In genomic region chr7:107879400-107880035, GRCh38 we compare ENCODE assay signal across 8 cellular contexts. TPM values are rescaled to one million over a fixed set of nuclear protein-coding genes. Genes with fewer than 3 reads are reported as not detected.
DNase-seq lines count a peak whose midpoint lies in the region; ATAC-seq and TF ChIP-seq lines count a peak whose summit lies in the region.

No MANE protein-coding gene starts in this region.

- no peaks in the 10 kb centered on the region for H3K36me3 ChIP-seq in psoas muscle (ENCODE audit: insufficient read depth in 1 of 2, low read depth in 1 of 2)

- no peaks in the 10 kb centered on the region for H3K27me3 ChIP-seq in psoas muscle (ENCODE audit: insufficient read depth in 3 of 3, low read length in 2 of 3)

- BruUV-seq in Calu3 (replicated peaks; lab: Mats Ljungman, UMichigan): no TSS peak

- CTCF ChIA-PET in Calu3 (lab: Charles Lee): interaction anchor here (0.7 to 1.3 kb wide), 3 partner anchors 136 to 293 kb away, joined by 3 to 8 read pairs (median 3); partner anchors contain the start of gene CBLL1

- H3K4me3 Mint-ChIP-seq in Calu3 (ENCODE audit: low read depth, unreplicated experiment) (no peak overlapping the region), glutamatergic neuron (ENCODE audit: unreplicated experiment) (no peak overlapping the region)
- H3K4me3 Mint-ChIP-seq in activated T-helper 17 cell treated with anti-CD3 and anti-CD28 coated beads, Interleukin-2, amount 50 U/mL, for 72 hours: no peak overlapping the region

- H3K27ac ChIP-seq in psoas muscle: no peak overlapping the region

- TF ChIP-seq CTCF in Calu3 (IDR thresholded peaks at IDR 0.05; ENCODE audit: unreplicated experiment) (peak; percentile 48), glutamatergic neuron (IDR thresholded peaks at IDR 0.05; ENCODE audit: partially characterized antibody, unreplicated experiment) (peak; percentile 73), psoas muscle (IDR thresholded peaks at IDR 0.05) (peak; percentile 86)

- no peak overlapping the region for H3K4me3 ChIP-seq in psoas muscle

- peak; percentile 20 for DNase-seq in Calu3
- DNase-seq in NCI-H526 treated with DMSO at 0.1 percent for 48 hours (lab: John Stamatoyannopoulos, UW): peak; percentile 68
- DNase-seq in glutamatergic neuron: peak; percentile 40
- no peak for DNase-seq in psoas muscle

- WGBS in psoas muscle, 3 donors: 2 to 7% (median 2%) methylated on average over 3 of the region's 3 CpGs

- no peak overlapping the region for H3K27ac Mint-ChIP-seq in Calu3 (ENCODE audit: unreplicated experiment)
- H3K27ac Mint-ChIP-seq in activated T-helper 17 cell treated with anti-CD3 and anti-CD28 coated beads, Interleukin-2, amount 50 U/mL, for 72 hours: no peak overlapping the region
- H3K27ac Mint-ChIP-seq in glutamatergic neuron (ENCODE audit: unreplicated experiment): no peak overlapping the region

- no peaks in the 10 kb centered on the region for H3K36me3 Mint-ChIP-seq in Calu3 (ENCODE audit: insufficient read depth, unreplicated experiment)
- H3K36me3 Mint-ChIP-seq in activated T-helper 17 cell treated with anti-CD3 and anti-CD28 coated beads, Interleukin-2, amount 50 U/mL, for 72 hours (ENCODE audit: low read depth): no peaks in the 10 kb centered on the region
- no peaks in the 10 kb centered on the region for H3K36me3 Mint-ChIP-seq in glutamatergic neuron (ENCODE audit: unreplicated experiment)

- no peaks in the 10 kb centered on the region for H3K4me1 ChIP-seq in psoas muscle

- H3K9me3 Mint-ChIP-seq in Calu3 (ENCODE audit: low read depth, unreplicated experiment): no peaks in the 10 kb centered on the region
- no peaks in the 10 kb centered on the region for H3K9me3 Mint-ChIP-seq in activated T-helper 17 cell treated with anti-CD3 and anti-CD28 coated beads, Interleukin-2, amount 50 U/mL, for 72 hours
- H3K9me3 Mint-ChIP-seq in glutamatergic neuron (ENCODE audit: unreplicated experiment): no peaks in the 10 kb centered on the region

- ATAC-seq in GM18907 (IDR thresholded peaks at IDR 0.05; ENCODE audit: unreplicated experiment) (peak; percentile 83), HG03378 (IDR thresholded peaks at IDR 0.05; ENCODE audit: unreplicated experiment) (peak; percentile 79), psoas muscle (peak; percentile 60 to 91 (median 82)), GM19397 (IDR thresholded peaks at IDR 0.05; ENCODE audit: unreplicated experiment) (no peak)
- ATAC-seq in activated T-helper 17 cell treated with anti-CD3 and anti-CD28 coated beads, Interleukin-2, amount 50 U/mL, for 72 hours (replicated peaks): peak; percentile 75

- intact Hi-C loops in Calu3 (cut with micrococcal nuclease; ENCODE audit: unreplicated experiment) (loop anchor here (2.0 to 10.0 kb wide), 3 partner anchors 137 to 675 kb away; no protein-coding TSS in a partner anchor), psoas muscle (cut with DNase I) (loop anchor here (5.0 to 10.0 kb wide), 4 partner anchors 137 to 705 kb away; partner anchors contain the start of gene CBLL1 (in 1 of the 2))

- no peaks in the 10 kb centered on the region for H3K9me3 ChIP-seq in psoas muscle

- H3K4me1 Mint-ChIP-seq in Calu3 (ENCODE audit: low read depth, unreplicated experiment) (peaks cover 4% of the 10 kb centered on the region), glutamatergic neuron (ENCODE audit: low read depth, unreplicated experiment) (no peaks in the 10 kb centered on the region)
- peaks cover 8% of the 10 kb centered on the region for H3K4me1 Mint-ChIP-seq in activated T-helper 17 cell treated with anti-CD3 and anti-CD28 coated beads, Interleukin-2, amount 50 U/mL, for 72 hours

- peaks cover 41% of the 10 kb centered on the region for H3K27me3 Mint-ChIP-seq in Calu3 (ENCODE audit: unreplicated experiment)
- H3K27me3 Mint-ChIP-seq in activated T-helper 17 cell treated with anti-CD3 and anti-CD28 coated beads, Interleukin-2, amount 50 U/mL, for 72 hours: peaks cover 3% of the 10 kb centered on the region
- H3K27me3 Mint-ChIP-seq in glutamatergic neuron (ENCODE audit: unreplicated experiment): no peaks in the 10 kb centered on the region

RNA-seq across cellular contexts. Expression of gene DLD, which starts 11.5 kb away (rescaled TPM):
- total RNA-seq in Calu3 (2022): 56.5 and 58.0 TPM in 2 replicates
- total RNA-seq in activated T-helper 17 cell treated with anti-CD3 and anti-CD28 coated beads, Interleukin-2, amount 50 U/mL, for 72 hours: 100 to 1,000 TPM in 1 of 2 donors, 10 to 100 TPM in 1; 75.3 to 112 TPM
- 75.9 TPM for total RNA-seq in glutamatergic neuron (ENCODE audit: unreplicated experiment)
- 100 to 1,000 TPM; 148 to 219 (median 161) TPM for total RNA-seq in psoas muscle
- polyA plus RNA-seq in psoas muscle: 100 to 1,000 TPM; 136 to 284 (median 183) TPM

Comparison
In these comparisons a context has a peak if more than half of its experiments do, and no peak if none do; other contexts are left out.
1. DNase-seq: peak in Calu3 (single experiment), NCI-H526 treated with DMSO at 0.1 percent for 48 hours (single experiment) and glutamatergic neuron (single experiment); none in psoas muscle (0 of 2).
2. Peak in every context shown above with its lines, with median percentiles within 50 percentile points of each other: CTCF ChIP-seq.